21 cellular contexts compared by ENCODE assay signal in genomic region chrX:10217218-10217617, GRCh38.
DNase-seq lines count a peak whose midpoint lies in the region; ATAC-seq, FAIRE-seq and TF ChIP-seq lines count a peak whose summit lies in the region.
"Had no signal": no experiment of that assay in that cellular context is flagged by ENCODE, and none has a peak within 500 bp of the region (broad histone marks: within the 10 kb centered on the region; RNA-seq: fewer than 3 reads in every experiment).

No MANE protein-coding gene starts in this region.

- TF ChIP-seq POLR2A in H54 (IDR thresholded peaks at IDR 0.05; ENCODE audit: low read depth, low read length) (no peak), GM12891 (IDR thresholded peaks at IDR 0.05; ENCODE audit: low read depth, low read length) (no peak)

- H3K27me3 ChIP-seq in KMS-11 (ENCODE audit: insufficient read depth, low read depth) (no peaks in the 10 kb centered on the region), right cardiac atrium (ENCODE audit: control insufficient read depth, insufficient read depth) (no peaks in the 10 kb centered on the region)
- H3K27me3 ChIP-seq: colonic mucosa, left lung, pancreas, SJSA1, testis had no signal

- H4K20me1 ChIP-seq in KMS-11 (ENCODE audit: insufficient read depth), result no peaks in the 10 kb centered on the region

- no peak overlapping the region for H2AFZ ChIP-seq in KMS-11 (ENCODE audit: low read depth)
- H2AFZ ChIP-seq: GM23248 had no signal

- intact Hi-C loops in right cardiac atrium (cut with DNase I), result no loop called here

- H3K36me3 Mint-ChIP-seq in effector memory CD8-positive, alpha-beta T cell (ENCODE audit: insufficient read depth), result peaks cover 2% of the 10 kb centered on the region
- H3K36me3 Mint-ChIP-seq: activated naive CD4-positive, alpha-beta T cell treated with anti-CD3 and anti-CD28 coated beads, Interleukin-2, amount 10 ng/mL, durations not matched to agents 7 days and 5 days had no signal

- 0 out of 2 replicates have a peak, but pooled peaks have one; percentile 10 for TF ChIP-seq CTCF in KMS-11 (conservative IDR thresholded peaks at IDR 0.05; ENCODE audit: low read depth, low read length)

- no peaks in the 10 kb centered on the region for H3K36me3 ChIP-seq in KMS-11 (ENCODE audit: insufficient read depth)
- H3K36me3 ChIP-seq: colonic mucosa, left lung, pancreas, SJSA1 had no signal

- H3K79me2 ChIP-seq in KMS-11 (ENCODE audit: insufficient read depth, low read depth), result no peaks in the 10 kb centered on the region

- H3K4me3 Mint-ChIP-seq in effector memory CD8-positive, alpha-beta T cell, result no peak overlapping the region
- H3K4me3 Mint-ChIP-seq: activated CD4-positive, alpha-beta T cell treated with anti-CD3 and anti-CD28 coated beads, Interleukin-2, amount 10 ng/mL, durations not matched to agents 7 days and 5 days; activated naive CD4-positive, alpha-beta T cell treated with anti-CD3 and anti-CD28 coated beads, Interleukin-2, amount 10 ng/mL, durations not matched to agents 7 days and 5 days had no signal

- H3K9ac ChIP-seq in KMS-11, result no peak overlapping the region
- H3K9ac ChIP-seq: GM23248 had no signal

- ATAC-seq in right cardiac atrium, result peak; percentile 45 to 67
- ATAC-seq in effector memory CD8-positive, alpha-beta T cell (replicated peaks), result no peak
- ATAC-seq: left lung, pancreas had no signal

- H3K4me3 ChIP-seq in KMS-11 (IDR thresholded peaks at IDR 0.05; ENCODE audit: insufficient read depth, low read depth, low read length) (no peak overlapping the region), right cardiac atrium (ENCODE audit: low read length) (no peak overlapping the region)
- H3K4me3 ChIP-seq: colonic mucosa, GM23248, left lung, pancreas, SJSA1, skin epidermis, testis had no signal

- DNase-seq in EH (ENCODE audit: low read depth) (peak; percentile 3), RPMI8226 (peak; percentile 15), right cardiac atrium (peak in 1 of 3 donors; percentile 61), NCI-H1694 treated with DMSO at 0.1 percent for 48 hours (lab: John Stamatoyannopoulos, UW) (no peak), H54 (ENCODE audit: insufficient read length, low spot score) (no peak), GM12891 (ENCODE audit: insufficient read length, low spot score) (no peak)
- no peak for DNase-seq in effector memory CD8-positive, alpha-beta T cell
- DNase-seq: activated CD4-positive, alpha-beta T cell treated with anti-CD3 and anti-CD28 coated beads, Interleukin-2, amount 10 ng/mL, durations not matched to agents 7 days and 5 days; activated naive CD4-positive, alpha-beta T cell treated with anti-CD3 and anti-CD28 coated beads, Interleukin-2, amount 10 ng/mL, durations not matched to agents 7 days and 5 days; colonic mucosa; GM23248; left lung; pancreas; T-helper 9 cell; testis had no signal

- FAIRE-seq in H54 (lab: Jason Lieb, UNC) (no peak), GM12891 (lab: Jason Lieb, UNC) (no peak)
- FAIRE-seq: endothelial cell of umbilical vein, pancreas had no signal

- H3K27ac ChIP-seq in KMS-11 (no peak overlapping the region), right cardiac atrium (ENCODE audit: low read length) (no peak overlapping the region)
- H3K27ac ChIP-seq: colonic mucosa, GM23248, HL-60, left lung, pancreas, SJSA1, skin epidermis, testis had no signal

- H3K27ac Mint-ChIP-seq in effector memory CD8-positive, alpha-beta T cell, result no peak overlapping the region
- H3K27ac Mint-ChIP-seq: activated CD4-positive, alpha-beta T cell treated with anti-CD3 and anti-CD28 coated beads, Interleukin-2, amount 10 ng/mL, durations not matched to agents 7 days and 5 days; activated naive CD4-positive, alpha-beta T cell treated with anti-CD3 and anti-CD28 coated beads, Interleukin-2, amount 10 ng/mL, durations not matched to agents 7 days and 5 days had no signal

- no peaks in the 10 kb centered on the region for H3K9me3 ChIP-seq in right cardiac atrium (ENCODE audit: control insufficient read depth, low read length)
- H3K9me3 ChIP-seq: Caco-2, colonic mucosa, left lung, pancreas, SJSA1, testis had no signal

- no peak overlapping the region for H3K4me2 ChIP-seq in KMS-11

- 79% methylated on average over 1 of the region's 1 CpG for WGBS in right cardiac atrium

- H3K4me1 Mint-ChIP-seq in effector memory CD8-positive, alpha-beta T cell (ENCODE audit: low read depth in 2 of 2), result no peaks in the 10 kb centered on the region
- H3K4me1 Mint-ChIP-seq: activated CD4-positive, alpha-beta T cell treated with anti-CD3 and anti-CD28 coated beads, Interleukin-2, amount 10 ng/mL, durations not matched to agents 7 days and 5 days; activated naive CD4-positive, alpha-beta T cell treated with anti-CD3 and anti-CD28 coated beads, Interleukin-2, amount 10 ng/mL, durations not matched to agents 7 days and 5 days had no signal

- no peaks in the 10 kb centered on the region for H3K9me3 Mint-ChIP-seq in effector memory CD8-positive, alpha-beta T cell
- H3K9me3 Mint-ChIP-seq: activated CD4-positive, alpha-beta T cell treated with anti-CD3 and anti-CD28 coated beads, Interleukin-2, amount 10 ng/mL, durations not matched to agents 7 days and 5 days; activated naive CD4-positive, alpha-beta T cell treated with anti-CD3 and anti-CD28 coated beads, Interleukin-2, amount 10 ng/mL, durations not matched to agents 7 days and 5 days had no signal

- no peaks in the 10 kb centered on the region for H3K27me3 Mint-ChIP-seq in effector memory CD8-positive, alpha-beta T cell
- H3K27me3 Mint-ChIP-seq: activated CD4-positive, alpha-beta T cell treated with anti-CD3 and anti-CD28 coated beads, Interleukin-2, amount 10 ng/mL, durations not matched to agents 7 days and 5 days; activated naive CD4-positive, alpha-beta T cell treated with anti-CD3 and anti-CD28 coated beads, Interleukin-2, amount 10 ng/mL, durations not matched to agents 7 days and 5 days had no signal

- H3K4me1 ChIP-seq in KMS-11 (ENCODE audit: low read depth, poor library complexity, severe bottlenecking) (peaks cover 3% of the 10 kb centered on the region), right cardiac atrium (ENCODE audit: control insufficient read depth, insufficient read depth, low read length) (no peaks in the 10 kb centered on the region)
- H3K4me1 ChIP-seq: Caco-2, colonic mucosa, left lung, pancreas, SJSA1, testis had no signal

TF ChIP-seq in GM12891, 5 proteins besides CTCF, POLR2A, EP300 and RAD21:
- TF ChIP-seq POU2F2 (IDR thresholded peaks at IDR 0.05; ENCODE audit: low read depth, low read length), result no peak

Comparison
In these comparisons a context has a peak if more than half of its experiments do, and no peak if none do; other contexts are left out.
1. DNase-seq: peak in EH (single experiment) and RPMI8226 (single experiment); none in NCI-H1694 treated with DMSO at 0.1 percent for 48 hours (single experiment), H54 (single experiment), GM12891 (single experiment) and effector memory CD8-positive, alpha-beta T cell (0 of 3).